8 cellular contexts compared by ENCODE assay signal in genomic region chr3:187750041-187750512, GRCh38. TPM values are rescaled to one million over a fixed set of nuclear protein-coding genes. Genes with fewer than 3 reads are reported as not detected.
DNase-seq lines count a peak whose midpoint lies in the region; ATAC-seq and TF ChIP-seq lines count a peak whose summit lies in the region.

No MANE protein-coding gene starts in this region.

- H3K27ac Mint-ChIP-seq in GM23338 = peak overlapping the region; percentile 93

- no peaks in the 10 kb centered on the region for H3K9me2 ChIP-seq in GM23338 (ENCODE audit: insufficient read depth)

- peaks cover 54% of the 10 kb centered on the region for H3K4me1 Mint-ChIP-seq in GM23338

- ATAC-seq in GM23338 (peak; percentile 51), esophagus mucosa (peak; percentile 81), GM19328 (IDR thresholded peaks at IDR 0.05; ENCODE audit: unreplicated experiment) (no peak), HG02884 (IDR thresholded peaks at IDR 0.05; ENCODE audit: unreplicated experiment) (no peak), HG03175 (IDR thresholded peaks at IDR 0.05; ENCODE audit: unreplicated experiment) (no peak)

- TF ChIP-seq POLR2A in ovary (IDR thresholded peaks at IDR 0.05) = no peak
- TF ChIP-seq POLR2A in lower leg skin (IDR thresholded peaks at IDR 0.05) = no peak

- no peaks in the 10 kb centered on the region for H3F3A ChIP-seq in GM23338 (replicated peaks; ENCODE audit: low read depth)

- no peaks in the 10 kb centered on the region for H3K27me3 ChIP-seq in GM23338 (ENCODE audit: insufficient read depth)
- H3K27me3 ChIP-seq in ovary = no peaks in the 10 kb centered on the region

- H3K27ac ChIP-seq in GM23338 (ENCODE audit: low read depth) (peak overlapping the region; percentile 63), ovary (peak overlapping the region in 1 of 2 donors; percentile 100)

- peaks cover 37% of the 10 kb centered on the region for H3K4me1 ChIP-seq in GM23338 (ENCODE audit: insufficient read depth)
- no peaks in the 10 kb centered on the region for H3K4me1 ChIP-seq in ovary (ENCODE audit: insufficient read depth)

- no peak for TF ChIP-seq EP300 in ovary (IDR thresholded peaks at IDR 0.05)

- H3K4me3 ChIP-seq in GM23338 (peak overlapping the region; percentile 42), ovary (peak overlapping the region; percentile 12), lower leg skin (ENCODE audit: low read depth, poor library complexity, severe bottlenecking) (no peak overlapping the region)

- H3K4me3 Mint-ChIP-seq in GM23338 = peak overlapping the region; percentile 66

- H3K79me2 ChIP-seq in GM23338 (replicated peaks; ENCODE audit: insufficient read depth) = no peaks in the 10 kb centered on the region

- H3K9me3 ChIP-seq in ovary = no peaks in the 10 kb centered on the region

- intact Hi-C loops in ovary (cut with DNase I) (loop anchor here in 1 of 4 donors (10.0 kb wide), 1 partner anchor 155 kb away; no protein-coding TSS in a partner anchor), lower leg skin (cut with DNase I; ENCODE audit: low total_unique reads) (loop anchor here (5.0 to 10.0 kb wide), 2 partner anchors 295 to 882 kb away; no protein-coding TSS in a partner anchor)

- peak overlapping the region; percentile 48; the same call in 1 of the 2 replicates for H2AFZ ChIP-seq in GM23338

- 15 to 49% (median 16%) methylated on average over 11 of the region's 11 CpGs for WGBS in ovary, 3 donors
- 40 to 41% methylated on average over 11 of the region's 11 CpGs for WGBS in lower leg skin, 2 donors

- peaks cover 7% of the 10 kb centered on the region for H3K27me3 Mint-ChIP-seq in GM23338 (ENCODE audit: insufficient read depth, low read depth, poor library complexity)

- no peaks in the 10 kb centered on the region for H3K36me3 Mint-ChIP-seq in GM23338 (ENCODE audit: low read depth)

- no peaks in the 10 kb centered on the region for H4K20me1 ChIP-seq in GM23338 (replicated peaks; ENCODE audit: insufficient read depth)

- DNase-seq in GM23338 (ENCODE audit: low spot score) (peak; percentile 91), NCI-H774 (lab: John Stamatoyannopoulos, UW) (peak; percentile 89), ovary (peak in 3 of 5 donors; percentile 34 to 56 (median 52)), lower leg skin (ENCODE audit: low spot score in 2 of 2) (no peak)

- H3K9me3 Mint-ChIP-seq in GM23338 = no peaks in the 10 kb centered on the region

- TF ChIP-seq CTCF in GM23338 (conservative IDR thresholded peaks at IDR 0.05; ENCODE audit: low read depth in 2 of 2) (no peak), ovary (IDR thresholded peaks at IDR 0.05) (no peak), lower leg skin (IDR thresholded peaks at IDR 0.05) (no peak)

- H3K36me3 ChIP-seq in GM23338 (ENCODE audit: insufficient read depth) (no peaks in the 10 kb centered on the region), ovary (no peaks in the 10 kb centered on the region)

- H3K4me2 ChIP-seq in GM23338 = peak overlapping the region; percentile 71

TF ChIP-seq in GM23338, 12 proteins besides CTCF, POLR2A, EP300 and RAD21 (continues in another document):
- no peak for TF ChIP-seq STAT1 (IDR thresholded peaks at IDR 0.05; ENCODE audit: unreplicated experiment)
- no peak for TF ChIP-seq ZNF462 (CRISPR knock-in tag; IDR thresholded peaks at IDR 0.05)
- no peak for TF ChIP-seq JUNB (IDR thresholded peaks at IDR 0.05; ENCODE audit: unreplicated experiment)
- TF ChIP-seq POLR2AphosphoS5 (IDR thresholded peaks at IDR 0.05; ENCODE audit: low read depth) = no peak
- TF ChIP-seq NANOG (IDR thresholded peaks at IDR 0.05; ENCODE audit: borderline replicate concordance) = no peak
- TF ChIP-seq ZNF114 (CRISPR knock-in tag; IDR thresholded peaks at IDR 0.05) = no peak
- no peak for TF ChIP-seq REST (IDR thresholded peaks at IDR 0.05; ENCODE audit: unreplicated experiment)

RNA-seq across cellular contexts. Expression of gene BCL6, which starts 4.8 kb away (rescaled TPM):
- total RNA-seq in GM23338 (2014; rRNA removed; shearing (Covaris generic)) = 5.4 and 5.9 TPM in 2 replicates
- polyA plus RNA-seq in GM23338 (2016; fragmentation: Nextera tagmentation; extraction: Ambion mirVana) (2.5 and 2.6 TPM in 2 replicates), ovary (10 to 100 TPM; 46.3 to 46.8 TPM)
- total RNA-seq in esophagus mucosa (40.1 TPM), ovary (10 to 100 TPM; 51.6 to 91.1 (median 60.2) TPM), lower leg skin (100 to 1,000 TPM; 193 to 441 (median 282) TPM)

RNA-seq across cellular contexts. Expression of gene RTP2, which starts 47.7 kb away (rescaled TPM):
- not detected in 2 replicates for total RNA-seq in GM23338 (2014; rRNA removed; shearing (Covaris generic))
- polyA plus RNA-seq in GM23338 (2016; fragmentation: Nextera tagmentation; extraction: Ambion mirVana) (not detected in 2 replicates), ovary (not detected)
- total RNA-seq in esophagus mucosa (not detected), ovary (not detected), lower leg skin (not detected)

Comparison
In these comparisons a context has a peak if more than half of its experiments do, and no peak if none do; other contexts are left out.
1. ATAC-seq: peak in GM23338 (single experiment) and esophagus mucosa (single experiment); none in GM19328 (single experiment), HG02884 (single experiment) and HG03175 (single experiment).
2. DNase-seq: peak in GM23338 (single experiment), NCI-H774 (single experiment) and ovary (3 of 5); none in lower leg skin (0 of 2).